12 cellular contexts compared by ENCODE assay signal in the genomic region with DNA sequence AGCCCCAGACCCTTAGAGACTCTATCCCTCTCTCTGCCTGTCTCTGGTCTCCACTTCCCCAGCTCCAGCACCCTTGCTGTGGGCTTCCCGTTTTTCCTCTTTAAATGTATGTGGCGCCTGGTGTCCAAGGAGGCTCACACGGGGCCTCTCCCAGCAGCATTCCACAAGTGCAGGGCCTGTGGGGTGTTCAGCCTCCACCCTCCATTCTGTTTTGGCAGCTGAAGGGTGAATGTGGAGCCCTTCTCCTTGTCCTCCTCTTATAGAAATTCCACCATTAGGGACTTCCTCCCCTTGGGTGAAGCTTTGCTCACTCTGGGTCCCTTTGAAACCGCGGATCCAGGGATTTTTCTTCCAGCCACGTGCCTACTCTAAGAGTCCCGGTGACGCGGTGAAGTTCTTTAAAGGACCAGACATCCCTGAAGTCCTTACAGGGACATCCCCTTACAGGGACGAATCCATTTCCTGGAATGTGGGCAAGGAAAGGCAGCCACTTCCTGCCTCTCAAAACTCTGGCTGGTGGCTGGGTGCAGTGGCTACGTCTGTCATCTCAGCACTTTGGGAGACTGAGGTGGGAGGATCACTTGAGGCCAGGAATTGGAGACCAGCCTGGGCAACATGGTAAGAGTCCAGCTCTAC. TPM values are rescaled to one million over a fixed set of nuclear protein-coding genes. Genes with fewer than 3 reads are reported as not detected.
DNase-seq lines count a peak whose midpoint lies in the region; ATAC-seq and TF ChIP-seq lines count a peak whose summit lies in the region.
"Had no signal": no experiment of that assay in that cellular context is flagged by ENCODE, and none has a peak within 500 bp of the region (broad histone marks: within the 10 kb centered on the region; RNA-seq: fewer than 3 reads in every experiment).

No MANE protein-coding gene starts in this region.

- H3F3A ChIP-seq in GM23248 (ENCODE audit: insufficient read depth), result no peaks in the 10 kb centered on the region

- POLR2A ChIA-PET in CD4-positive, alpha-beta T cell (lab: Charles Lee), result interaction anchor here (1.2 kb wide), 1 partner anchor 186 kb away, joined by 4 read pairs; no protein-coding TSS in a partner anchor

- CTCF ChIA-PET in CD4-positive, alpha-beta T cell (lab: Charles Lee), result no interaction called here

- in situ Hi-C loops in GM23248 (cut with MboI), result loop anchor here (5.0 kb wide), 1 partner anchor 167 kb away; no protein-coding TSS in a partner anchor

- no peaks in the 10 kb centered on the region for H3K9me3 ChIP-seq in CD4-positive, alpha-beta T cell (ENCODE audit: control insufficient read depth, low read length)
- H3K9me3 ChIP-seq in GM23248 (ENCODE audit: low read depth), result no peaks in the 10 kb centered on the region

- no peak overlapping the region for H3K9ac ChIP-seq in GM23248
- H3K9ac ChIP-seq: KMS-11 had no signal

- no peaks in the 10 kb centered on the region for H3K9me3 Mint-ChIP-seq in CD4-positive, alpha-beta T cell
- no peaks in the 10 kb centered on the region for H3K9me3 Mint-ChIP-seq in effector memory CD8-positive, alpha-beta T cell
- H3K9me3 Mint-ChIP-seq in nephron, result no peaks in the 10 kb centered on the region

- H4K20me1 ChIP-seq in GM23248 (ENCODE audit: insufficient read depth), result no peaks in the 10 kb centered on the region

- intact Hi-C loops in CD4-positive, alpha-beta T cell (cut with DNase I, micrococcal nuclease), result loop anchor here (5.0 to 10.0 kb wide), 4 partner anchors 103 to 380 kb away; no protein-coding TSS in a partner anchor

- H3K27ac ChIP-seq in CD4-positive, alpha-beta T cell (ENCODE audit: low read depth, low read length), result no peak overlapping the region
- H3K27ac ChIP-seq in GM23248, result no peak overlapping the region
- H3K27ac ChIP-seq: KMS-11 had no signal

- no peaks in the 10 kb centered on the region for H3K27me3 ChIP-seq in CD4-positive, alpha-beta T cell (ENCODE audit: control insufficient read depth, insufficient read depth, low read length)
- H3K27me3 ChIP-seq in GM23248 (replicated peaks; ENCODE audit: insufficient read depth), result peaks cover 31% of the 10 kb centered on the region

- H3K36me3 ChIP-seq in GM23248 (ENCODE audit: low read depth), result no peaks in the 10 kb centered on the region

- no peaks in the 10 kb centered on the region for H3K9me2 ChIP-seq in GM23248 (ENCODE audit: insufficient read depth)

- DNase-seq in CD4-positive, alpha-beta T cell, result no peak
- DNase-seq in GM23248 (peak; percentile 21), NCI-H1436 treated with DMSO at 0.1 percent for 48 hours (lab: John Stamatoyannopoulos, UW) (no peak), NCI-H2171 (lab: John Stamatoyannopoulos, UW) (no peak), NCI-H1417 treated with DMSO at 0.1 percent for 48 hours (lab: John Stamatoyannopoulos, UW) (no peak)
- no peak for DNase-seq in effector memory CD8-positive, alpha-beta T cell

- no peaks in the 10 kb centered on the region for H3K4me1 ChIP-seq in GM23248 (ENCODE audit: insufficient read depth)

- no peak for ATAC-seq in CD4-positive, alpha-beta T cell (ENCODE audit: poor library complexity)
- ATAC-seq in effector memory CD8-positive, alpha-beta T cell (replicated peaks), result no peak
- ATAC-seq in HG02678 (IDR thresholded peaks at IDR 0.05; ENCODE audit: unreplicated experiment), result no peak

- H3K27me3 Mint-ChIP-seq in CD4-positive, alpha-beta T cell, result peaks cover 26% of the 10 kb centered on the region
- peaks cover 23 to 34% of the 10 kb centered on the region in 2 donors for H3K27me3 Mint-ChIP-seq in effector memory CD8-positive, alpha-beta T cell
- H3K27me3 Mint-ChIP-seq in nephron (ENCODE audit: low read depth), result peaks cover 25% of the 10 kb centered on the region

- WGBS in GM23248 (ENCODE audit: low coverage in 1 of 2, low lambda C conversion rate in 2 of 2, missing lambda C conversion rate in 2 of 2), 2 experiments, result 23 to 28% methylated on average over 11 of the region's 11 CpGs

- H3K4me1 Mint-ChIP-seq in CD4-positive, alpha-beta T cell (ENCODE audit: low read depth), result peaks cover 32% of the 10 kb centered on the region
- peaks cover 27 to 32% of the 10 kb centered on the region in 2 donors for H3K4me1 Mint-ChIP-seq in effector memory CD8-positive, alpha-beta T cell (ENCODE audit: low read depth in 2 of 2)
- peaks cover 53% of the 10 kb centered on the region for H3K4me1 Mint-ChIP-seq in nephron

- no peaks in the 10 kb centered on the region for H3K36me3 Mint-ChIP-seq in CD4-positive, alpha-beta T cell (ENCODE audit: low read depth)
- H3K36me3 Mint-ChIP-seq in effector memory CD8-positive, alpha-beta T cell (ENCODE audit: insufficient read depth), result peaks cover 7% of the 10 kb centered on the region
- H3K36me3 Mint-ChIP-seq in nephron (ENCODE audit: low read depth), result no peaks in the 10 kb centered on the region

- H3K27ac Mint-ChIP-seq in CD4-positive, alpha-beta T cell, result peak overlapping the region; percentile 86
- peak overlapping the region; percentile 52 to 96 for H3K27ac Mint-ChIP-seq in effector memory CD8-positive, alpha-beta T cell
- H3K27ac Mint-ChIP-seq in nephron, result peak overlapping the region; percentile 26 to 86 (median 59)

- H3K4me3 Mint-ChIP-seq in CD4-positive, alpha-beta T cell, result peak overlapping the region; percentile 89
- peak overlapping the region in 1 of 2 donors; percentile 87 for H3K4me3 Mint-ChIP-seq in effector memory CD8-positive, alpha-beta T cell
- peak overlapping the region; percentile 73 to 84 (median 83) for H3K4me3 Mint-ChIP-seq in nephron

- H3K4me3 ChIP-seq in GM23248, result no peak overlapping the region

- H2AFZ ChIP-seq in GM23248, result no peak overlapping the region

- no peaks in the 10 kb centered on the region for H3K79me2 ChIP-seq in GM23248 (ENCODE audit: insufficient read depth)

- H3K4me2 ChIP-seq in GM23248 (ENCODE audit: unreplicated experiment), result no peak overlapping the region

- no peak for TF ChIP-seq CTCF in CD4-positive, alpha-beta T cell (IDR thresholded peaks at IDR 0.05)
- no peak for TF ChIP-seq CTCF in nephron (IDR thresholded peaks at IDR 0.05; ENCODE audit: unreplicated experiment in 3 of 3)

RNA-seq across cellular contexts. Expression of a gene that starts 1.6 kb away (rescaled TPM):
- 10 to 100 TPM; 23.0 to 25.3 TPM for total RNA-seq in CD4-positive, alpha-beta T cell
- 0.54 TPM in 1 of 2 replicates, not detected in the other for total RNA-seq in GM23248 (2014; rRNA removed; shearing (Covaris generic))
- 0.09 and 0.20 TPM in 2 replicates for polyA plus RNA-seq in GM23248 (2016; fragmentation: Nextera tagmentation; extraction: Ambion mirVana)
- total RNA-seq: NCI-H460, OCI-LY7 had no signal
- polyA plus RNA-seq: keratinocyte had no signal

Comparison
In these comparisons a context has a peak if more than half of its experiments do, and no peak if none do; other contexts are left out.
1. RNA of a gene that starts 1.6 kb away (total RNA-seq): 23.0 to 25.3 TPM in CD4-positive, alpha-beta T cell; 0.54 TPM in GM23248; every median in the first group is over 10 times any median in the second.
2. Peak in every context shown above with its lines, with median percentiles within 50 percentile points of each other: H3K27ac Mint-ChIP-seq.